In genomic region chr2:31137211-31138036, GRCh38 we compare ENCODE assay signal across 9 cellular contexts. TPM values are rescaled to one million over a fixed set of nuclear protein-coding genes. Genes with fewer than 3 reads are reported as not detected.
A peak's percentile ranks its signal among the peaks of the same experiment; 100 is the strongest.
DNase-seq lines count a peak whose midpoint lies in the region; ATAC-seq, FAIRE-seq and TF ChIP-seq lines count a peak whose summit lies in the region.
"Had no signal": no experiment of that assay in that cellular context is flagged by ENCODE, and none has a peak within 500 bp of the region (broad histone marks: within the 10 kb centered on the region; RNA-seq: fewer than 3 reads in every experiment).

No MANE protein-coding gene starts in this region.

- no peak overlapping the region for H3K27ac ChIP-seq in A673 (ENCODE audit: low read depth, low read length, poor library complexity, severe bottlenecking)

- TF ChIP-seq CTCF in A673 (conservative IDR thresholded peaks at IDR 0.05; ENCODE audit: low read depth, low read length) (no peak), glutamatergic neuron (IDR thresholded peaks at IDR 0.05; ENCODE audit: partially characterized antibody, unreplicated experiment) (no peak)

- peaks cover 58% of the 10 kb centered on the region for H3K27me3 Mint-ChIP-seq in T-helper 2 cell treated with Interferon-gamma antibody and Interleukin-4, amounts not matched to agents 5 μg/mL and 100 μg/mL, for 36 hours (ENCODE audit: low read depth)
- H3K27me3 Mint-ChIP-seq in glutamatergic neuron (ENCODE audit: unreplicated experiment): peaks cover 12% of the 10 kb centered on the region

- H3K4me3 ChIP-seq in A673 (ENCODE audit: low read depth, low read length, poor library complexity, severe bottlenecking): peak overlapping the region; percentile 55

- intact Hi-C loops in A673 (cut with micrococcal nuclease; ENCODE audit: unreplicated experiment): no loop called here

- no peaks in the 10 kb centered on the region for H3K36me3 ChIP-seq in A673 (ENCODE audit: insufficient read depth, low read length, poor library complexity, severe bottlenecking)

- H3K9me3 ChIP-seq in A673 (ENCODE audit: low read depth, low read length, poor library complexity, severe bottlenecking): no peaks in the 10 kb centered on the region

- no peak for FAIRE-seq in GM19239 (lab: Jason Lieb, UNC)
- FAIRE-seq: islet of Langerhans had no signal

- H3K4me1 ChIP-seq in A673 (ENCODE audit: insufficient read depth, low read length, poor library complexity, severe bottlenecking): peaks cover 9% of the 10 kb centered on the region

- ATAC-seq in GM18868 (IDR thresholded peaks at IDR 0.05; ENCODE audit: unreplicated experiment): peak; percentile 13

- DNase-seq in A673 (ENCODE audit: low spot score) (peak; percentile 54), glutamatergic neuron (peak; percentile 48), retina (peak; percentile 60), ecto neural progenitor cell (ENCODE audit: low spot score) (no peak), RKO (ENCODE audit: low spot score) (no peak), GM19239 (ENCODE audit: insufficient read length, low spot score) (no peak)
- DNase-seq in T-helper 2 cell treated with Interferon-gamma antibody and Interleukin-4, amounts not matched to agents 5 μg/mL and 100 μg/mL, for 36 hours (ENCODE audit: low spot score): no peak

- H3K9me3 Mint-ChIP-seq in T-helper 2 cell treated with Interferon-gamma antibody and Interleukin-4, amounts not matched to agents 5 μg/mL and 100 μg/mL, for 36 hours: no peaks in the 10 kb centered on the region
- H3K9me3 Mint-ChIP-seq in glutamatergic neuron (ENCODE audit: unreplicated experiment): peaks cover 4% of the 10 kb centered on the region

- no TSS peak for BruUV-seq in A673 (replicated peaks; lab: Mats Ljungman, UMichigan)

- no peak overlapping the region for H3K27ac Mint-ChIP-seq in T-helper 2 cell treated with Interferon-gamma antibody and Interleukin-4, amounts not matched to agents 5 μg/mL and 100 μg/mL, for 36 hours
- H3K27ac Mint-ChIP-seq in glutamatergic neuron (ENCODE audit: unreplicated experiment): no peak overlapping the region

- peaks cover 27% of the 10 kb centered on the region for H3K27me3 ChIP-seq in A673 (replicated peaks; ENCODE audit: insufficient read depth, low read depth, low read length, poor library complexity)

- CTCF ChIA-PET in A673 (lab: Charles Lee): interaction anchor here (0.6 to 1.5 kb wide), 3 partner anchors 33 to 972 kb away, joined by 3 to 6 read pairs (median 5); no protein-coding TSS in a partner anchor

- POLR2A ChIA-PET in A673 (lab: Charles Lee; ENCODE audit: low non-redundant PET): interaction anchor here (0.6 kb wide), 1 partner anchor 13 kb away, joined by 6 read pairs; no protein-coding TSS in a partner anchor

- no peaks in the 10 kb centered on the region for H3K36me3 Mint-ChIP-seq in T-helper 2 cell treated with Interferon-gamma antibody and Interleukin-4, amounts not matched to agents 5 μg/mL and 100 μg/mL, for 36 hours (ENCODE audit: low read depth)
- H3K36me3 Mint-ChIP-seq in glutamatergic neuron (ENCODE audit: unreplicated experiment): no peaks in the 10 kb centered on the region

- H3K4me3 Mint-ChIP-seq in T-helper 2 cell treated with Interferon-gamma antibody and Interleukin-4, amounts not matched to agents 5 μg/mL and 100 μg/mL, for 36 hours: peak overlapping the region; percentile 67
- peak overlapping the region; percentile 81 for H3K4me3 Mint-ChIP-seq in glutamatergic neuron (ENCODE audit: unreplicated experiment)

- peaks cover 5% of the 10 kb centered on the region for H3K4me1 Mint-ChIP-seq in T-helper 2 cell treated with Interferon-gamma antibody and Interleukin-4, amounts not matched to agents 5 μg/mL and 100 μg/mL, for 36 hours (ENCODE audit: low read depth)
- peaks cover 22% of the 10 kb centered on the region for H3K4me1 Mint-ChIP-seq in glutamatergic neuron (ENCODE audit: low read depth, unreplicated experiment)

RNA-seq across cellular contexts. Expression of gene GALNT14, which starts 0.8 kb away (rescaled TPM):
- total RNA-seq in A673 (2021) (6.9 and 9.7 TPM in 2 replicates), glutamatergic neuron (ENCODE audit: unreplicated experiment) (14.4 TPM)

Comparison
In these comparisons a context has a peak if more than half of its experiments do, and no peak if none do; other contexts are left out.
1. DNase-seq: peak in A673 (single experiment), glutamatergic neuron (single experiment) and retina (single experiment); none in T-helper 2 cell treated with Interferon-gamma antibody and Interleukin-4, amounts not matched to agents 5 μg/mL and 100 μg/mL, for 36 hours (single experiment), ecto neural progenitor cell (single experiment), RKO (single experiment) and GM19239 (single experiment).